19 cellular contexts compared by ENCODE assay signal in the genomic region with DNA sequence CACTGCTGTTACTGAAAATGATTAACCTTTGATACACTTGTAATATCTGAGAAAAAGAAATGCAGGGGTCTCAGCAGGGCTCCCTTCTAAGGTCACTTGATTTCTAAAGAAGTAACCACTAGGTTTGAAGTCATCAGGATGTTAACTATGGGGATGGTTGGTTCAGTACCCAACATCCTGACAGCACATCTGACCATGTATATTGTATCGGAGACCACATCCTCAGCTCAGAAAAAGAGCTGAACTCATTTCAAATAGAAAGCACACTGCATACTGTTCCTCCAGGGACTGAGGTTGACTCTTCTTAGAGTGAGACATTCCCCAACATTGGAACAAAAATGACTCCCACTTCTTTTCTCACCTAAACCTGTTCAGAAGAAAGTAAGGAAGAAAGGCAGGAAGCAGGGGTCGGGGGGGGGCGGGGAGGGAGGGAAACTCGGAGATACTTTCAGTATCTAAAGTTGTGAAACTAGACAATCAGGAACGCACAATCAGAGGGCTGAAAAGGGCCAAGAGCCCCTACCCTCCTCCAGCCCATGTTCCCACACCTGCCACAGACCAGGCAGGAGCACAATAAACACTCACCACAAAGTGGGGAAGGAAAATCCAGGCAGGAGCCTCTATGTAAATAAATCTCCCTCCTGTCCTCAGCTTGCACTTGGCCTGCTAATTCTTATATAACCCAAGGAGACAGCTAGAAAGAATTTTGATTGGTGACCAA. TPM values are rescaled to one million over a fixed set of nuclear protein-coding genes. Genes with fewer than 3 reads are reported as not detected.
DNase-seq lines count a peak whose midpoint lies in the region; ATAC-seq and TF ChIP-seq lines count a peak whose summit lies in the region.
"Had no signal": no experiment of that assay in that cellular context is flagged by ENCODE, and none has a peak within 500 bp of the region (broad histone marks: within the 10 kb centered on the region; RNA-seq: fewer than 3 reads in every experiment).

No MANE protein-coding gene starts in this region.

- H3K4me3 Mint-ChIP-seq in activated CD4-positive, alpha-beta T cell treated with anti-CD3 and anti-CD28 coated beads, Interleukin-2, amount 10 ng/mL, durations not matched to agents 7 days and 5 days = peak overlapping the region; percentile 72
- H3K4me3 Mint-ChIP-seq in activated naive CD8-positive, alpha-beta T cell = peak overlapping the region; percentile 82
- H3K4me3 Mint-ChIP-seq: neural crest cell had no signal

- peaks cover 11% of the 10 kb centered on the region for H3K27me3 Mint-ChIP-seq in activated CD4-positive, alpha-beta T cell treated with anti-CD3 and anti-CD28 coated beads, Interleukin-2, amount 10 ng/mL, durations not matched to agents 7 days and 5 days
- H3K27me3 Mint-ChIP-seq in activated naive CD8-positive, alpha-beta T cell = no peaks in the 10 kb centered on the region

- intact Hi-C loops in spleen (cut with DNase I; ENCODE audit: low total_unique reads) = no loop called here

- no peak for ATAC-seq in gastroesophageal sphincter
- ATAC-seq: heart right ventricle had no signal

- peaks cover 0 to 5% (median 0%) of the 10 kb centered on the region in 7 donors for H3K27me3 ChIP-seq in spleen (replicated peaks in 1 of 7)
- H3K27me3 ChIP-seq in gastroesophageal sphincter = peaks cover 6% of the 10 kb centered on the region
- H3K27me3 ChIP-seq in right atrium auricular region = no peaks in the 10 kb centered on the region

- H3K4me1 ChIP-seq in spleen = peaks cover 0 to 32% (median 0%) of the 10 kb centered on the region in 6 donors
- H3K4me1 ChIP-seq in gastroesophageal sphincter = no peaks in the 10 kb centered on the region
- H3K4me1 ChIP-seq in right atrium auricular region = no peaks in the 10 kb centered on the region
- H3K4me1 ChIP-seq: heart right ventricle had no signal

- H3K36me3 Mint-ChIP-seq in activated CD4-positive, alpha-beta T cell treated with anti-CD3 and anti-CD28 coated beads, Interleukin-2, amount 10 ng/mL, durations not matched to agents 7 days and 5 days (ENCODE audit: low read depth) = peaks cover 68% of the 10 kb centered on the region
- peaks cover 25% of the 10 kb centered on the region for H3K36me3 Mint-ChIP-seq in activated naive CD8-positive, alpha-beta T cell

- TF ChIP-seq POLR2A in spleen (IDR thresholded peaks at IDR 0.05) (no peak), gastroesophageal sphincter (IDR thresholded peaks at IDR 0.05) (no peak)

- WGBS in spleen, 5 donors = 9 to 32% (median 20%) methylated on average over 5 of the region's 5 CpGs
- 25 to 41% methylated on average over 2 to 4 of the region's 5 CpGs for WGBS in gastroesophageal sphincter (ENCODE audit: low coverage in 1 of 2), 2 donors

- peak; percentile 61 for DNase-seq in activated CD4-positive, alpha-beta T cell treated with anti-CD3 and anti-CD28 coated beads, Interleukin-2, amount 10 ng/mL, durations not matched to agents 7 days and 5 days
- no peak for DNase-seq in activated CD4-positive, alpha-beta T cell treated with anti-CD3 and anti-CD28 coated beads for 1 hour
- peak; percentile 91 for DNase-seq in Jurkat, Clone E6-1 (ENCODE audit: low read depth, low spot score)
- DNase-seq in spleen (no peak), right atrium auricular region (ENCODE audit: low spot score) (no peak)
- DNase-seq in effector CD8-positive, alpha-beta T cell (lab: John Stamatoyannopoulos, UW) = no peak
- DNase-seq: COR-L47, GOT3, heart right ventricle, mammary epithelial cell, NCI-H446 treated with DMSO at 0.1 percent for 48 hours, substantia nigra had no signal

- H3K9me3 ChIP-seq in spleen (peaks cover 0 to 11% (median 0%) of the 10 kb centered on the region in 8 donors), gastroesophageal sphincter (peaks cover 0 to 3% (median 0%) of the 10 kb centered on the region in 3 donors), right atrium auricular region (peaks cover 0 to 6% of the 10 kb centered on the region in 2 donors)

- H3K36me3 ChIP-seq in spleen (no peaks in the 10 kb centered on the region), gastroesophageal sphincter (no peaks in the 10 kb centered on the region), right atrium auricular region (no peaks in the 10 kb centered on the region)
- H3K36me3 ChIP-seq: heart right ventricle had no signal

- peak overlapping the region in 5 of 8 donors; percentile 63 to 84 (median 75) for H3K27ac ChIP-seq in spleen
- H3K27ac ChIP-seq in gastroesophageal sphincter = no peak overlapping the region
- H3K27ac ChIP-seq in right atrium auricular region = no peak overlapping the region

- peak overlapping the region; percentile 94 for H3K27ac Mint-ChIP-seq in activated CD4-positive, alpha-beta T cell treated with anti-CD3 and anti-CD28 coated beads, Interleukin-2, amount 10 ng/mL, durations not matched to agents 7 days and 5 days
- H3K27ac Mint-ChIP-seq in activated naive CD8-positive, alpha-beta T cell = peak overlapping the region; percentile 86

- peaks cover 26% of the 10 kb centered on the region for H3K9me3 Mint-ChIP-seq in activated CD4-positive, alpha-beta T cell treated with anti-CD3 and anti-CD28 coated beads, Interleukin-2, amount 10 ng/mL, durations not matched to agents 7 days and 5 days
- peaks cover 5% of the 10 kb centered on the region for H3K9me3 Mint-ChIP-seq in activated naive CD8-positive, alpha-beta T cell (ENCODE audit: low read depth)

- no peak for TF ChIP-seq EP300 in gastroesophageal sphincter (IDR thresholded peaks at IDR 0.05)

- CTCF ChIA-PET in activated CD4-positive, alpha-beta T cell treated with anti-CD3 and anti-CD28 coated beads, Interleukin-2, amount 10 ng/mL, durations not matched to agents 7 days and 5 days (lab: Charles Lee) = interaction anchor here (0.6 to 1.2 kb wide), 4 partner anchors 40 to 157 kb away, joined by 3 to 4 read pairs (median 3); no protein-coding TSS in a partner anchor

- TF ChIP-seq CTCF in spleen (IDR thresholded peaks at IDR 0.05 in 8 of 11, conservative IDR thresholded peaks at IDR 0.05 in 3 of 11) (no peak), gastroesophageal sphincter (IDR thresholded peaks at IDR 0.05) (no peak), right atrium auricular region (IDR thresholded peaks at IDR 0.05) (no peak)

- POLR2A ChIA-PET in activated CD4-positive, alpha-beta T cell treated with anti-CD3 and anti-CD28 coated beads, Interleukin-2, amount 10 ng/mL, durations not matched to agents 7 days and 5 days (lab: Charles Lee) = interaction anchor here (0.7 kb wide), 1 partner anchor 65 kb away, joined by 3 read pairs; no protein-coding TSS in a partner anchor

- H3K4me1 Mint-ChIP-seq in activated CD4-positive, alpha-beta T cell treated with anti-CD3 and anti-CD28 coated beads, Interleukin-2, amount 10 ng/mL, durations not matched to agents 7 days and 5 days = peaks cover 93% of the 10 kb centered on the region
- peaks cover 90% of the 10 kb centered on the region for H3K4me1 Mint-ChIP-seq in activated naive CD8-positive, alpha-beta T cell (ENCODE audit: low read depth)

- peak overlapping the region; percentile 52 for H3K4me3 ChIP-seq in Jurkat, Clone E6-1 (ENCODE audit: low read length)
- H3K4me3 ChIP-seq in spleen (peak overlapping the region in 4 of 8 donors; percentile 8 to 64 (median 26)), gastroesophageal sphincter (no peak overlapping the region), right atrium auricular region (no peak overlapping the region)

RNA-seq across cellular contexts. Expression of a gene that starts 0.7 kb away (rescaled TPM):
- 100 to 1,000 TPM; 165 to 168 TPM for total RNA-seq in activated CD4-positive, alpha-beta T cell treated with anti-CD3 and anti-CD28 coated beads, Interleukin-2, amount 10 ng/mL, durations not matched to agents 7 days and 5 days
- polyA plus RNA-seq in Jurkat, Clone E6-1 (2012; ENCODE audit: insufficient read depth, insufficient read length) = 72.9 TPM
- total RNA-seq in spleen (10 to 100 TPM; 19.6 to 40.5 (median 24.6) TPM), gastroesophageal sphincter (1 to 10 TPM in 1 of 4 donors, not detected in 3; 3.5 TPM), right atrium auricular region (under 1 TPM in 1 of 2 donors, not detected in 1; 0.55 TPM)
- 10 to 100 TPM; 14.7 to 21.9 (median 15.6) TPM for polyA plus RNA-seq in spleen
- total RNA-seq: bronchial epithelial cell, fibroblast of lung, mammary epithelial cell, neural crest cell, renal cortical epithelial cell, SK-MEL-5 had no signal
- polyA plus RNA-seq: fibroblast of lung, mammary epithelial cell had no signal

RNA-seq across cellular contexts. Expression of a gene that starts 58.3 kb away (rescaled TPM):
- not detected for total RNA-seq in activated CD4-positive, alpha-beta T cell treated with anti-CD3 and anti-CD28 coated beads, Interleukin-2, amount 10 ng/mL, durations not matched to agents 7 days and 5 days
- polyA plus RNA-seq in Jurkat, Clone E6-1 (2012; ENCODE audit: insufficient read depth, insufficient read length) = not detected
- total RNA-seq in spleen = 1 to 10 TPM; 3.9 to 10.0 (median 6.9) TPM
- 1 to 10 TPM; 1.5 to 5.6 (median 3.3) TPM for polyA plus RNA-seq in spleen
- 10 to 100 TPM in 3 of 4 donors, 1 to 10 TPM in 1; 9.2 to 32.7 (median 11.5) TPM for total RNA-seq in gastroesophageal sphincter
- total RNA-seq in right atrium auricular region = 10 to 100 TPM; 15.7 to 17.5 TPM

Comparison
In these comparisons a context has a peak if more than half of its experiments do, and no peak if none do; other contexts are left out.
1. DNase-seq: peak in activated CD4-positive, alpha-beta T cell treated with anti-CD3 and anti-CD28 coated beads, Interleukin-2, amount 10 ng/mL, durations not matched to agents 7 days and 5 days (single experiment) and Jurkat, Clone E6-1 (single experiment); none in activated CD4-positive, alpha-beta T cell treated with anti-CD3 and anti-CD28 coated beads for 1 hour (single experiment), spleen (single experiment), effector CD8-positive, alpha-beta T cell (single experiment) and right atrium auricular region (single experiment).
2. H3K27ac ChIP-seq: peak in spleen (5 of 8); none in gastroesophageal sphincter (0 of 4) and right atrium auricular region (0 of 2).
3. RNA of a gene that starts 0.7 kb away (total RNA-seq): 165 to 168 TPM in activated CD4-positive, alpha-beta T cell treated with anti-CD3 and anti-CD28 coated beads, Interleukin-2, amount 10 ng/mL, durations not matched to agents 7 days and 5 days and 19.6 to 40.5 TPM in spleen; 0.55 TPM in right atrium auricular region and 3.5 TPM in gastroesophageal sphincter; every median in the first group is over 4 times any median in the second.
4. RNA of a gene that starts 58.3 kb away (total RNA-seq): 15.7 to 17.5 TPM in right atrium auricular region, 9.2 to 32.7 TPM in gastroesophageal sphincter and 3.9 to 10.0 TPM in spleen; not detected in activated CD4-positive, alpha-beta T cell treated with anti-CD3 and anti-CD28 coated beads, Interleukin-2, amount 10 ng/mL, durations not matched to agents 7 days and 5 days; every median in the first group is over 4 times any median in the second.